In the genomic region with DNA sequence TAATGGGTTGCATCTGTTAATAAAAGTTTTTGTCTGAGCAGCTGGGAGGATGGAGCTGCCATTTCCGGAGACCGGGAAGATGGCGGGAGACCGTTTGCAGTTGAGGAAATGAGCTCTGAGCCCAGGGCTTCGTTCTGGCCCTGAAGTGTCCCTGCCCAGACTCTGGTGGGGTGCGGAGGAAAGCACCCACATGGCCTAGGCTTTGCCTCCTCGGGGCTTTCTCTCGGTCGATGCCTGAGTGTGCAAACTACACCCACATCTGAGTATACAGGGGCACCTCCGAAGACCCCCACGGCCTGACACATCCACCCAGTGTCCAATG, we compare ENCODE assay signal across 8 cellular contexts.
DNase-seq lines count a peak whose midpoint lies in the region; ATAC-seq and TF ChIP-seq lines count a peak whose summit lies in the region.

No MANE protein-coding gene starts in this region.

- H3K4me1 ChIP-seq in ACC112 (ENCODE audit: control insufficient read depth, insufficient read depth, low read length, unreplicated experiment) (peaks cover 6% of the 10 kb centered on the region), MM.1S (ENCODE audit: low read length) (peaks cover 5% of the 10 kb centered on the region; the same call in 1 of the 2 replicates), rectal smooth muscle tissue (ENCODE audit: control insufficient read depth, insufficient read depth, low read length) (peaks cover 10% of the 10 kb centered on the region)

- H3K4me2 ChIP-seq in MM.1S (ENCODE audit: low read depth, low read length), result peak overlapping the region; percentile 97

- H4K20me1 ChIP-seq in MM.1S (ENCODE audit: insufficient read depth, low read length), result no peaks in the 10 kb centered on the region

- H2AFZ ChIP-seq in ACC112 (ENCODE audit: low read length, unreplicated experiment), result no peak overlapping the region
- peak overlapping the region; percentile 94 for H2AFZ ChIP-seq in MM.1S (ENCODE audit: low read length)

- TF ChIP-seq CTCF in MM.1S (IDR thresholded peaks at IDR 0.05; ENCODE audit: low read length), result no peak

- H3K9me3 ChIP-seq in MM.1S (replicated peaks; ENCODE audit: insufficient read depth, low read length), result no peaks in the 10 kb centered on the region

- H3K36me3 ChIP-seq in ACC112 (ENCODE audit: insufficient read depth, low read length) (no peaks in the 10 kb centered on the region), MM.1S (replicated peaks; ENCODE audit: insufficient read depth, low read length) (no peaks in the 10 kb centered on the region), rectal smooth muscle tissue (ENCODE audit: control insufficient read depth, insufficient read depth, low read length) (no peaks in the 10 kb centered on the region)

- H3K27ac ChIP-seq in ACC112 (ENCODE audit: low read depth, low read length) (peak overlapping the region; percentile 97), MM.1S (ENCODE audit: low read length) (no peak overlapping the region), epithelial cell of prostate (peak overlapping the region; percentile 90), rectal smooth muscle tissue (ENCODE audit: low read depth, low read length) (peak overlapping the region; percentile 96)

- H3K79me2 ChIP-seq in ACC112 (ENCODE audit: control insufficient read depth, insufficient read depth, low read length, unreplicated experiment) (no peaks in the 10 kb centered on the region), MM.1S (ENCODE audit: low read length) (no peaks in the 10 kb centered on the region)

- H3K27me3 ChIP-seq in ACC112 (ENCODE audit: insufficient read depth, low read length) (peaks cover 9% of the 10 kb centered on the region; the same call in 1 of the 2 replicates), MM.1S (replicated peaks; ENCODE audit: insufficient read depth, low read length) (peaks cover 28% of the 10 kb centered on the region), rectal smooth muscle tissue (ENCODE audit: control insufficient read depth, insufficient read depth, low read length) (peaks cover 2% of the 10 kb centered on the region)

- peak; percentile 40 for ATAC-seq in GM19395 (IDR thresholded peaks at IDR 0.05; ENCODE audit: unreplicated experiment)
- ATAC-seq in GM18861 (IDR thresholded peaks at IDR 0.05; ENCODE audit: unreplicated experiment), result no peak

- DNase-seq in MM.1S, result no peak
- no peak for DNase-seq in epithelial cell of prostate (ENCODE audit: low read depth, low spot score)
- DNase-seq in hippocampal formation (lab: John Stamatoyannopoulos, UW), result no peak
- no peak for DNase-seq in NOMO-1 treated with dmso at 0.1 percent for 144 hours (lab: John Stamatoyannopoulos, UW; ENCODE audit: unreplicated experiment)

- H3K9me2 ChIP-seq in MM.1S (replicated peaks; ENCODE audit: insufficient read depth, low read length), result no peaks in the 10 kb centered on the region

- H3K4me3 ChIP-seq in ACC112 (ENCODE audit: low read depth, low read length), result peak overlapping the region; percentile 82
- H3K4me3 ChIP-seq in MM.1S (ENCODE audit: low read length), result peak overlapping the region; percentile 72
- peak overlapping the region; percentile 63 for H3K4me3 ChIP-seq in rectal smooth muscle tissue (ENCODE audit: low read length)

- peak overlapping the region; percentile 61; the same call in 1 of the 2 replicates for H3K9ac ChIP-seq in MM.1S (ENCODE audit: low read length)
- H3K9ac ChIP-seq in rectal smooth muscle tissue (ENCODE audit: low read length), result peak overlapping the region; percentile 56

- no peaks in the 10 kb centered on the region for H3F3A ChIP-seq in MM.1S (ENCODE audit: insufficient read depth, low read length)
